Comparison of ENCODE assay signal across 9 cellular contexts in genomic region chr11:7098235-7098832, GRCh38. TPM values are rescaled to one million over a fixed set of nuclear protein-coding genes. Genes with fewer than 3 reads are reported as not detected.
DNase-seq lines count a peak whose midpoint lies in the region; ATAC-seq, FAIRE-seq and TF ChIP-seq lines count a peak whose summit lies in the region.
"Had no signal": no experiment of that assay in that cellular context is flagged by ENCODE, and none has a peak within 500 bp of the region (broad histone marks: within the 10 kb centered on the region; RNA-seq: fewer than 3 reads in every experiment).

No MANE protein-coding gene starts in this region.

- H3K9me3 Mint-ChIP-seq in activated CD4-positive, alpha-beta T cell treated with anti-CD3 and anti-CD28 coated beads, Interleukin-2, amount 10 ng/mL, durations not matched to agents 24 days and 14 days, result no peaks in the 10 kb centered on the region
- H3K9me3 Mint-ChIP-seq in HFFc6, result no peaks in the 10 kb centered on the region
- H3K9me3 Mint-ChIP-seq: dendritic cell treated with granulocyte-macrophage colony-stimulating factor and Interleukin-4, amounts not matched to agents 40 ng/mL and 50 ng/mL, for 4 days had no signal

- no peaks in the 10 kb centered on the region for H3K36me3 Mint-ChIP-seq in activated CD4-positive, alpha-beta T cell treated with anti-CD3 and anti-CD28 coated beads, Interleukin-2, amount 10 ng/mL, durations not matched to agents 24 days and 14 days (ENCODE audit: low read depth)
- no peaks in the 10 kb centered on the region for H3K36me3 Mint-ChIP-seq in HFFc6 (ENCODE audit: low read depth)

- H3K27me3 Mint-ChIP-seq in activated CD4-positive, alpha-beta T cell treated with anti-CD3 and anti-CD28 coated beads, Interleukin-2, amount 10 ng/mL, durations not matched to agents 24 days and 14 days, result peaks cover 8% of the 10 kb centered on the region
- peaks cover 4% of the 10 kb centered on the region for H3K27me3 Mint-ChIP-seq in HFFc6 (ENCODE audit: insufficient read depth)

- FAIRE-seq in TTC549 (lab: Jason Lieb, UNC), result peak; percentile 64

- no peak overlapping the region for H3K4me3 Mint-ChIP-seq in activated CD4-positive, alpha-beta T cell treated with anti-CD3 and anti-CD28 coated beads, Interleukin-2, amount 10 ng/mL, durations not matched to agents 24 days and 14 days
- no peak overlapping the region for H3K4me3 Mint-ChIP-seq in HFFc6
- H3K4me3 Mint-ChIP-seq: dendritic cell treated with granulocyte-macrophage colony-stimulating factor and Interleukin-4, amounts not matched to agents 40 ng/mL and 50 ng/mL, for 4 days had no signal

- intact Hi-C loops in activated CD4-positive, alpha-beta T cell treated with anti-CD3 and anti-CD28 coated beads, Interleukin-2, amount 10 ng/mL, durations not matched to agents 24 days and 14 days (cut with micrococcal nuclease), result loop anchor here (1.0 to 2.0 kb wide), 3 partner anchors 344 to 594 kb away; no protein-coding TSS in a partner anchor

- no peaks in the 10 kb centered on the region for H3K4me1 ChIP-seq in gastroesophageal sphincter

- H3K27ac Mint-ChIP-seq in activated CD4-positive, alpha-beta T cell treated with anti-CD3 and anti-CD28 coated beads, Interleukin-2, amount 10 ng/mL, durations not matched to agents 24 days and 14 days, result no peak overlapping the region
- no peak overlapping the region for H3K27ac Mint-ChIP-seq in HFFc6
- H3K27ac Mint-ChIP-seq: dendritic cell treated with granulocyte-macrophage colony-stimulating factor and Interleukin-4, amounts not matched to agents 40 ng/mL and 50 ng/mL, for 4 days had no signal

- no peaks in the 10 kb centered on the region for H3K36me3 ChIP-seq in gastroesophageal sphincter

- TF ChIP-seq EP300 in gastroesophageal sphincter (IDR thresholded peaks at IDR 0.05), result no peak

- no peaks in the 10 kb centered on the region for H3K9me3 ChIP-seq in gastroesophageal sphincter

- H3K4me3 ChIP-seq in gastroesophageal sphincter, result no peak overlapping the region

- TF ChIP-seq CTCF in HFFc6 (IDR thresholded peaks at IDR 0.05) (peak; percentile 84), gastroesophageal sphincter (IDR thresholded peaks at IDR 0.05) (peak; percentile 9 to 55 (median 38))

- no peak for TF ChIP-seq POLR2A in gastroesophageal sphincter (IDR thresholded peaks at IDR 0.05)

- ATAC-seq in gastroesophageal sphincter, result no peak

- peak; percentile 70 for DNase-seq in activated CD4-positive, alpha-beta T cell treated with anti-CD3 and anti-CD28 coated beads, Interleukin-2, amount 10 ng/mL, durations not matched to agents 24 days and 14 days
- no peak for DNase-seq in activated CD4-positive, alpha-beta T cell treated with anti-CD3 and anti-CD28 coated beads, Interleukin-2, amount 50 U/mL, for 48 hours
- DNase-seq in HFFc6, result peak; percentile 41
- peak; percentile 60 for DNase-seq in NCI-H1105 treated with DMSO at 0.1 percent for 48 hours (lab: John Stamatoyannopoulos, UW)
- peak; percentile 78 for DNase-seq in pons (ENCODE audit: low spot score)
- DNase-seq in activated gamma-delta T cell (lab: John Stamatoyannopoulos, UW), result no peak

- 0% methylated on average over 2 of the region's 2 CpGs for WGBS in gastroesophageal sphincter (ENCODE audit: low coverage in 1 of 2), 2 donors

- peaks cover 15% of the 10 kb centered on the region for H3K27me3 ChIP-seq in gastroesophageal sphincter

- no peaks in the 10 kb centered on the region for H3K4me1 Mint-ChIP-seq in activated CD4-positive, alpha-beta T cell treated with anti-CD3 and anti-CD28 coated beads, Interleukin-2, amount 10 ng/mL, durations not matched to agents 24 days and 14 days
- H3K4me1 Mint-ChIP-seq in HFFc6 (ENCODE audit: low read depth), result no peaks in the 10 kb centered on the region

- no peak overlapping the region for H3K27ac ChIP-seq in gastroesophageal sphincter

RNA-seq across cellular contexts. Expression of gene RBMXL2, which starts 9.5 kb away (rescaled TPM):
- total RNA-seq in activated CD4-positive, alpha-beta T cell treated with anti-CD3 and anti-CD28 coated beads, Interleukin-2, amount 10 ng/mL, durations not matched to agents 24 days and 14 days, result not detected in 2 replicates
- not detected for total RNA-seq in HFFc6 (2021; fragmentation: NEBNext Ultra II Directional; extraction: Animal tissue kit (Norgen Biotek cat#: 25700))
- under 1 TPM in 1 of 4 donors, not detected in 3; 0.15 TPM for total RNA-seq in gastroesophageal sphincter

Comparison
In these comparisons a context has a peak if more than half of its experiments do, and no peak if none do; other contexts are left out.
1. DNase-seq: peak in activated CD4-positive, alpha-beta T cell treated with anti-CD3 and anti-CD28 coated beads, Interleukin-2, amount 10 ng/mL, durations not matched to agents 24 days and 14 days (single experiment), HFFc6 (single experiment), NCI-H1105 treated with DMSO at 0.1 percent for 48 hours (single experiment) and pons (single experiment); none in activated CD4-positive, alpha-beta T cell treated with anti-CD3 and anti-CD28 coated beads, Interleukin-2, amount 50 U/mL, for 48 hours (0 of 2) and activated gamma-delta T cell (single experiment).